In the genomic region with DNA sequence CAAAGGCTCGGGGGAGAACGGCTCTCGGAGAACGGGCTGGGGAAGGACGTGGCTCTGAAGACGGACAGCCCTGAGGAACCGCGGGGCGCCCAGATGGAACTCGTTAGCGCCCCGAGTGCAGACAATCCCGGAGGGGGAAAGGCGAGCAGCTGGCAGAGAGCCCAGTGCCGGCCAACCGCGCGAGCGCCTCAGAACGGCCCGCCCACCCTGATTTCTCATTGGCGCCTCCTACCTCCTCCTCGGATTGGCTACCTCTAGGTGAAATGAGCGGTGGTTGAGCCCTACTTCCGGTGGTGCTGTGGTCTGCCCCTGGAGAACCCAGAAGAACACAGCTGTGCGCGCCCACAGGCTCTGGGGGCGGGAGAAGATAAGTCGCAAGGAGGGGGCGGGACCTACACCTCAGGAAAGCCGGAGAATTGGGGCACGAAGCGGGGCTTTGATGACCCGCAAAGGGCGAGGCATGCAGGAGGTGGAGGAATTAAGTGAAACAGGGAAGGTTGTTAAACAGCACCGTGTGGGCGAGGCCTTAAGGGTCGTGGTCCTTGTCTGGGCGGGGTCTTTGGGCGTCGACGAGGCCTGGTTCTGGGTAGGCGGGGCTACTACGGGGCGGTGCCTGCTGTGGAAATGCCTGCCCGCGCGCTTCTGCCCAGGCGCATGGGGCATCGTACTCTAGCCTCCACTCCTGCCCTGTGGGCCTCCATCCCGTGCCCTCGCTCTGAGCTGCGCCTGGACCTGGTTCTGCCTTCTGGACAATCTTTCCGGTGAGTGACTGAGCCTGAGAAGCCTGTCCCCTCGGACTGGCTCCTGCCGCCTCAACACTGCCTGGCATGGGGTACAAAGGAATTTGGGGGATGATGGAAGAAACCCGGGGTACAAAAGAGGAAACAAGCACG, we compare ENCODE assay signal across 1 cellular context.
A peak's percentile ranks its signal among the peaks of the same experiment; 100 is the strongest.
TF ChIP-seq lines count a peak whose summit lies in the region.

A gene (plus strand): TSS at position 290 of the 893 bp plus-strand sequence. CDS start 335 bp downstream, at position 625.

TF ChIP-seq in K562, 482 proteins besides CTCF, POLR2A, EP300 and RAD21 (continued from another document and continues in another):
- TF ChIP-seq, protein P1, sequence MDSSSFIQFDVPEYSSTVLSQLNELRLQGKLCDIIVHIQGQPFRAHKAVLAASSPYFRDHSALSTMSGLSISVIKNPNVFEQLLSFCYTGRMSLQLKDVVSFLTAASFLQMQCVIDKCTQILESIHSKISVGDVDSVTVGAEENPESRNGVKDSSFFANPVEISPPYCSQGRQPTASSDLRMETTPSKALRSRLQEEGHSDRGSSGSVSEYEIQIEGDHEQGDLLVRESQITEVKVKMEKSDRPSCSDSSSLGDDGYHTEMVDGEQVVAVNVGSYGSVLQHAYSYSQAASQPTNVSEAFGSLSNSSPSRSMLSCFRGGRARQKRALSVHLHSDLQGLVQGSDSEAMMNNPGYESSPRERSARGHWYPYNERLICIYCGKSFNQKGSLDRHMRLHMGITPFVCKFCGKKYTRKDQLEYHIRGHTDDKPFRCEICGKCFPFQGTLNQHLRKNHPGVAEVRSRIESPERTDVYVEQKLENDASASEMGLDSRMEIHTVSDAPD (CRISPR knock-in tag; IDR thresholded peaks at IDR 0.05), result no peak
- TF ChIP-seq, protein P2, sequence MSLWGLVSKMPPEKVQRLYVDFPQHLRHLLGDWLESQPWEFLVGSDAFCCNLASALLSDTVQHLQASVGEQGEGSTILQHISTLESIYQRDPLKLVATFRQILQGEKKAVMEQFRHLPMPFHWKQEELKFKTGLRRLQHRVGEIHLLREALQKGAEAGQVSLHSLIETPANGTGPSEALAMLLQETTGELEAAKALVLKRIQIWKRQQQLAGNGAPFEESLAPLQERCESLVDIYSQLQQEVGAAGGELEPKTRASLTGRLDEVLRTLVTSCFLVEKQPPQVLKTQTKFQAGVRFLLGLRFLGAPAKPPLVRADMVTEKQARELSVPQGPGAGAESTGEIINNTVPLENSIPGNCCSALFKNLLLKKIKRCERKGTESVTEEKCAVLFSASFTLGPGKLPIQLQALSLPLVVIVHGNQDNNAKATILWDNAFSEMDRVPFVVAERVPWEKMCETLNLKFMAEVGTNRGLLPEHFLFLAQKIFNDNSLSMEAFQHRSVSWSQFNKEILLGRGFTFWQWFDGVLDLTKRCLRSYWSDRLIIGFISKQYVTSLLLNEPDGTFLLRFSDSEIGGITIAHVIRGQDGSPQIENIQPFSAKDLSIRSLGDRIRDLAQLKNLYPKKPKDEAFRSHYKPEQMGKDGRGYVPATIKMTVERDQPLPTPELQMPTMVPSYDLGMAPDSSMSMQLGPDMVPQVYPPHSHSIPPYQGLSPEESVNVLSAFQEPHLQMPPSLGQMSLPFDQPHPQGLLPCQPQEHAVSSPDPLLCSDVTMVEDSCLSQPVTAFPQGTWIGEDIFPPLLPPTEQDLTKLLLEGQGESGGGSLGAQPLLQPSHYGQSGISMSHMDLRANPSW (CRISPR knock-in tag; IDR thresholded peaks at IDR 0.05), result no peak
- TF ChIP-seq NR4A1 (CRISPR knock-in tag; IDR thresholded peaks at IDR 0.05), result no peak
- no peak for TF ChIP-seq NR4A1 (tag; IDR thresholded peaks at IDR 0.05)
- no peak; the same call in 1 of the 2 replicates for TF ChIP-seq LEF1 (IDR thresholded peaks at IDR 0.05)
- no peak for TF ChIP-seq JUNB (CRISPR knock-in tag; conservative IDR thresholded peaks at IDR 0.05)
- TF ChIP-seq GATAD2B (IDR thresholded peaks at IDR 0.05; ENCODE audit: borderline replicate concordance), result no peak
- peak; percentile 32; the same call in 1 of the 2 replicates for TF ChIP-seq TGIF2 (CRISPR knock-in tag; IDR thresholded peaks at IDR 0.05)
- TF ChIP-seq RBBP5 (IDR thresholded peaks at IDR 0.05; ENCODE audit: borderline replicate concordance, insufficient read depth, low read length, poor library complexity, severe bottlenecking), result peak; percentile 17
- no peak for TF ChIP-seq MAFF (IDR thresholded peaks at IDR 0.05; ENCODE audit: low read length)
- peak; percentile 83 to 86 for TF ChIP-seq NRF1 (conservative IDR thresholded peaks at IDR 0.05 in 1 of 2, IDR thresholded peaks at IDR 0.05 in 1 of 2)
- TF ChIP-seq, protein P3, sequence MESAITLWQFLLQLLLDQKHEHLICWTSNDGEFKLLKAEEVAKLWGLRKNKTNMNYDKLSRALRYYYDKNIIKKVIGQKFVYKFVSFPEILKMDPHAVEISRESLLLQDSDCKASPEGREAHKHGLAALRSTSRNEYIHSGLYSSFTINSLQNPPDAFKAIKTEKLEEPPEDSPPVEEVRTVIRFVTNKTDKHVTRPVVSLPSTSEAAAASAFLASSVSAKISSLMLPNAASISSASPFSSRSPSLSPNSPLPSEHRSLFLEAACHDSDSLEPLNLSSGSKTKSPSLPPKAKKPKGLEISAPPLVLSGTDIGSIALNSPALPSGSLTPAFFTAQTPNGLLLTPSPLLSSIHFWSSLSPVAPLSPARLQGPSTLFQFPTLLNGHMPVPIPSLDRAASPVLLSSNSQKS (CRISPR knock-in tag; IDR thresholded peaks at IDR 0.05), result no peak
- TF ChIP-seq ZNF436 (CRISPR knock-in tag; IDR thresholded peaks at IDR 0.05), result no peak
- TF ChIP-seq JUN (IDR thresholded peaks at IDR 0.05; ENCODE audit: borderline replicate concordance, low read depth, low read length), result no peak
- no peak for TF ChIP-seq JUN (CRISPR knock-in tag; IDR thresholded peaks at IDR 0.05; ENCODE audit: borderline replicate concordance)
- no peak for TF ChIP-seq BDP1 (IDR thresholded peaks at IDR 0.05; ENCODE audit: insufficient read depth, insufficient read length)
- TF ChIP-seq ZNF507 (tag; conservative IDR thresholded peaks at IDR 0.05), result no peak
- no peak for TF ChIP-seq ZC3H8 (IDR thresholded peaks at IDR 0.05)
- TF ChIP-seq, protein P4, sequence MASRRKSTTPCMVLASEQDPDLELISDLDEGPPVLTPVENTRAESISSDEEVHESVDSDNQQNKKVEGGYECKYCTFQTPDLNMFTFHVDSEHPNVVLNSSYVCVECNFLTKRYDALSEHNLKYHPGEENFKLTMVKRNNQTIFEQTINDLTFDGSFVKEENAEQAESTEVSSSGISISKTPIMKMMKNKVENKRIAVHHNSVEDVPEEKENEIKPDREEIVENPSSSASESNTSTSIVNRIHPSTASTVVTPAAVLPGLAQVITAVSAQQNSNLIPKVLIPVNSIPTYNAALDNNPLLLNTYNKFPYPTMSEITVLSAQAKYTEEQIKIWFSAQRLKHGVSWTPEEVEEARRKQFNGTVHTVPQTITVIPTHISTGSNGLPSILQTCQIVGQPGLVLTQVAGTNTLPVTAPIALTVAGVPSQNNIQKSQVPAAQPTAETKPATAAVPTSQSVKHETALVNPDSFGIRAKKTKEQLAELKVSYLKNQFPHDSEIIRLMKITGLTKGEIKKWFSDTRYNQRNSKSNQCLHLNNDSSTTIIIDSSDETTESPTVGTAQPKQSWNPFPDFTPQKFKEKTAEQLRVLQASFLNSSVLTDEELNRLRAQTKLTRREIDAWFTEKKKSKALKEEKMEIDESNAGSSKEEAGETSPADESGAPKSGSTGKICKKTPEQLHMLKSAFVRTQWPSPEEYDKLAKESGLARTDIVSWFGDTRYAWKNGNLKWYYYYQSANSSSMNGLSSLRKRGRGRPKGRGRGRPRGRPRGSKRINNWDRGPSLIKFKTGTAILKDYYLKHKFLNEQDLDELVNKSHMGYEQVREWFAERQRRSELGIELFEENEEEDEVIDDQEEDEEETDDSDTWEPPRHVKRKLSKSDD (conservative IDR thresholded peaks at IDR 0.05; ENCODE audit: low read length), result no peak
- TF ChIP-seq TBL1XR1 (IDR thresholded peaks at IDR 0.05; ENCODE audit: low read length in 2 of 2), result no peak
- TF ChIP-seq KLF10 (CRISPR knock-in tag; IDR thresholded peaks at IDR 0.05), result no peak
- TF ChIP-seq, protein P5, sequence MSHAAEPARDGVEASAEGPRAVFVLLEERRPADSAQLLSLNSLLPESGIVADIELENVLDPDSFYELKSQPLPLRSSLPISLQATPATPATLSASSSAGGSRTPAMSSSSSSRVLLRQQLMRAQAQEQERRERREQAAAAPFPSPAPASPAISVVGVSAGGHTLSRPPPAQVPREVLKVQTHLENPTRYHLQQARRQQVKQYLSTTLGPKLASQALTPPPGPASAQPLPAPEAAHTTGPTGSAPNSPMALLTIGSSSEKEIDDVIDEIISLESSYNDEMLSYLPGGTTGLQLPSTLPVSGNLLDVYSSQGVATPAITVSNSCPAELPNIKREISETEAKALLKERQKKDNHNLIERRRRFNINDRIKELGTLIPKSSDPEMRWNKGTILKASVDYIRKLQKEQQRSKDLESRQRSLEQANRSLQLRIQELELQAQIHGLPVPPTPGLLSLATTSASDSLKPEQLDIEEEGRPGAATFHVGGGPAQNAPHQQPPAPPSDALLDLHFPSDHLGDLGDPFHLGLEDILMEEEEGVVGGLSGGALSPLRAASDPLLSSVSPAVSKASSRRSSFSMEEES (CRISPR knock-in tag; IDR thresholded peaks at IDR 0.05), result no peak
- no peak for TF ChIP-seq DNMT1 (IDR thresholded peaks at IDR 0.05)
- TF ChIP-seq, protein P6, sequence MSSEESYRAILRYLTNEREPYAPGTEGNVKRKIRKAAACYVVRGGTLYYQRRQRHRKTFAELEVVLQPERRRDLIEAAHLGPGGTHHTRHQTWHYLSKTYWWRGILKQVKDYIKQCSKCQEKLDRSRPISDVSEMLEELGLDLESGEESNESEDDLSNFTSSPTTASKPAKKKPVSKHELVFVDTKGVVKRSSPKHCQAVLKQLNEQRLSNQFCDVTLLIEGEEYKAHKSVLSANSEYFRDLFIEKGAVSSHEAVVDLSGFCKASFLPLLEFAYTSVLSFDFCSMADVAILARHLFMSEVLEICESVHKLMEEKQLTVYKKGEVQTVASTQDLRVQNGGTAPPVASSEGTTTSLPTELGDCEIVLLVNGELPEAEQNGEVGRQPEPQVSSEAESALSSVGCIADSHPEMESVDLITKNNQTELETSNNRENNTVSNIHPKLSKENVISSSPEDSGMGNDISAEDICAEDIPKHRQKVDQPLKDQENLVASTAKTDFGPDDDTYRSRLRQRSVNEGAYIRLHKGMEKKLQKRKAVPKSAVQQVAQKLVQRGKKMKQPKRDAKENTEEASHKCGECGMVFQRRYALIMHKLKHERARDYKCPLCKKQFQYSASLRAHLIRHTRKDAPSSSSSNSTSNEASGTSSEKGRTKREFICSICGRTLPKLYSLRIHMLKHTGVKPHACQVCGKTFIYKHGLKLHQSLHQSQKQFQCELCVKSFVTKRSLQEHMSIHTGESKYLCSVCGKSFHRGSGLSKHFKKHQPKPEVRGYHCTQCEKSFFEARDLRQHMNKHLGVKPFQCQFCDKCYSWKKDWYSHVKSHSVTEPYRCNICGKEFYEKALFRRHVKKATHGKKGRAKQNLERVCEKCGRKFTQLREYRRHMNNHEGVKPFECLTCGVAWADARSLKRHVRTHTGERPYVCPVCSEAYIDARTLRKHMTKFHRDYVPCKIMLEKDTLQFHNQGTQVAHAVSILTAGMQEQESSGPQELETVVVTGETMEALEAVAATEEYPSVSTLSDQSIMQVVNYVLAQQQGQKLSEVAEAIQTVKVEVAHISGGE (CRISPR knock-in tag; IDR thresholded peaks at IDR 0.05), result peak in 1 of 3 experiments; percentile 84; a peak in 2 of 6 replicates
- no peak for TF ChIP-seq ZNF75A (CRISPR knock-in tag; IDR thresholded peaks at IDR 0.05)
- no peak for TF ChIP-seq NFRKB (IDR thresholded peaks at IDR 0.05; ENCODE audit: low read depth)
- TF ChIP-seq KDM2B (CRISPR knock-in tag; IDR thresholded peaks at IDR 0.05), result no peak
